9 cellular contexts compared by ENCODE assay signal in the genomic region with DNA sequence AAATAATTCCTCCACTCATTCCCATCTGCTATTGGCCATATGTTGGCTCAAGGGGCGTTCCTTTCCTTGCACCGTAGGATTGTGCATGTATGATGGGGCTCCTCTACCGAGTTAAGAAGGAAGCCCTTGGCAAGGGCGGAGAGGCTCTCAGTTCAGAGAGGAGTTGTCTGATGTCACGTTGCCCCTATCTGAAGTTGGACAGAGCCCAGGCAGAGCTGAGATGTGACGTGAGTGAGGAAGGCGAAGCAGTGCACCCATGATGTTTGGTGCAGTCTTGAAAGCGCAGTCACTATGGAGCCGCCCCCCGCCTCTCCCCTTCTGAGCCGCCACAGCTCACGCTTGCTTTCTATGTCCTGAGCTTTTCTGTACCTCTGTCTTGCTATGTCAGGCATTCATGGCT. TPM values are rescaled to one million over a fixed set of nuclear protein-coding genes. Genes with fewer than 3 reads are reported as not detected.
"Had no signal": no experiment of that assay in that cellular context is flagged by ENCODE, and none has a peak within 500 bp of the region (broad histone marks: within the 10 kb centered on the region; RNA-seq: fewer than 3 reads in every experiment).

No MANE protein-coding gene starts in this region.

- H3K27ac ChIP-seq: GM23248, HL-60 had no signal

- H3K4me1 ChIP-seq: HAP-1 had no signal

- H3K4me3 ChIP-seq: GM23248, HAP-1 had no signal

- H3K9me3 ChIP-seq: HAP-1 had no signal

- DNase-seq: GM23248, GOT3, H7, HFFc6 had no signal

- H3K36me3 ChIP-seq: HAP-1 had no signal

- ATAC-seq: HCT116, HepG2 had no signal

RNA-seq across cellular contexts. Expression of gene CDH13, which starts 40.7 kb away (rescaled TPM):
- total RNA-seq: H4, HepG2 had no signal
- polyA plus RNA-seq: HepG2 had no signal
